8 cellular contexts compared by ENCODE assay signal in genomic region chr12:575129-575502, GRCh38.
DNase-seq lines count a peak whose midpoint lies in the region; ATAC-seq, FAIRE-seq and TF ChIP-seq lines count a peak whose summit lies in the region.
"Had no signal": no experiment of that assay in that cellular context is flagged by ENCODE, and none has a peak within 500 bp of the region (broad histone marks: within the 10 kb centered on the region; RNA-seq: fewer than 3 reads in every experiment).

No MANE protein-coding gene starts in this region.

- H3K36me3 ChIP-seq in Loucy (ENCODE audit: insufficient read depth, low read length), result no peaks in the 10 kb centered on the region
- H3K36me3 ChIP-seq in astrocyte (ENCODE audit: insufficient read depth, low read length), result no peaks in the 10 kb centered on the region
- H3K36me3 ChIP-seq in keratinocyte (ENCODE audit: control insufficient read depth in 2 of 2, extremely low read depth in 1 of 2, insufficient read depth in 2 of 2, low read length in 2 of 2), result no peaks in the 10 kb centered on the region
- no peaks in the 10 kb centered on the region for H3K36me3 ChIP-seq in stomach

- H3K79me2 ChIP-seq in Loucy (ENCODE audit: insufficient read depth, low read length), result peaks cover 14% of the 10 kb centered on the region; the same call in 1 of the 2 replicates
- no peaks in the 10 kb centered on the region for H3K79me2 ChIP-seq in astrocyte (ENCODE audit: insufficient read depth, low read length)
- H3K79me2 ChIP-seq in keratinocyte (ENCODE audit: control insufficient read depth, insufficient read depth, low read length), result no peaks in the 10 kb centered on the region

- H3K9me1 ChIP-seq in keratinocyte (ENCODE audit: control insufficient read depth, extremely low read depth, insufficient read depth, low read length), result no peaks in the 10 kb centered on the region

- H3K9ac ChIP-seq in Loucy (ENCODE audit: low read depth, low read length, poor library complexity, severe bottlenecking) (peak overlapping the region; percentile 81), astrocyte (ENCODE audit: low read length) (no peak overlapping the region), keratinocyte (ENCODE audit: control insufficient read depth, extremely low read depth, insufficient read depth, low read length) (peak overlapping the region; percentile 75)

- H3K27ac ChIP-seq in astrocyte (ENCODE audit: low read depth, low read length), result no peak overlapping the region
- peak overlapping the region; percentile 83 for H3K27ac ChIP-seq in keratinocyte (ENCODE audit: control insufficient read depth, insufficient read depth, low read length)
- peak overlapping the region in 4 of 5 donors; percentile 59 to 80 (median 64) for H3K27ac ChIP-seq in stomach

- FAIRE-seq in astrocyte (lab: Jason Lieb, UNC), result no peak
- peak; percentile 63 for FAIRE-seq in keratinocyte (lab: Jason Lieb, UNC)

- no peaks in the 10 kb centered on the region for H3K9me2 ChIP-seq in Loucy (replicated peaks; ENCODE audit: low read depth, low read length)

- peaks cover 6% of the 10 kb centered on the region for H3K27me3 Mint-ChIP-seq in astrocyte (ENCODE audit: low read depth, unreplicated experiment)

- intact Hi-C loops in stomach (cut with DNase I; ENCODE audit: low total_unique reads), result loop anchor here (10.0 kb wide), 2 partner anchors 60 to 240 kb away; no protein-coding TSS in a partner anchor

- ATAC-seq in GM18520 (IDR thresholded peaks at IDR 0.05; ENCODE audit: unreplicated experiment), result no peak
- no peak for ATAC-seq in GM21786 (IDR thresholded peaks at IDR 0.05; ENCODE audit: unreplicated experiment)

- H4K20me1 ChIP-seq in Loucy (ENCODE audit: insufficient read depth, low read length, poor library complexity, severe bottlenecking) (no peaks in the 10 kb centered on the region), astrocyte (ENCODE audit: insufficient read depth, low read length) (no peaks in the 10 kb centered on the region), keratinocyte (ENCODE audit: control insufficient read depth, extremely low read depth, insufficient read depth, low read length) (no peaks in the 10 kb centered on the region)

- H3K4me3 Mint-ChIP-seq in astrocyte (ENCODE audit: unreplicated experiment), result no peak overlapping the region

- TF ChIP-seq EP300 in stomach (IDR thresholded peaks at IDR 0.05), result no peak

- 88 to 92% (median 90%) methylated on average over 7 of the region's 7 CpGs for WGBS in stomach, 5 donors

- H3K4me1 ChIP-seq in Loucy (ENCODE audit: insufficient read depth, low read length, poor library complexity, severe bottlenecking), result peaks cover 33% of the 10 kb centered on the region
- peaks cover 22% of the 10 kb centered on the region for H3K4me1 ChIP-seq in astrocyte (ENCODE audit: insufficient read depth, low read length)
- H3K4me1 ChIP-seq in keratinocyte (ENCODE audit: control insufficient read depth, extremely low read depth, insufficient read depth, low read length), result peaks cover 54% of the 10 kb centered on the region
- H3K4me1 ChIP-seq in stomach, result peaks cover 23 to 66% (median 49%) of the 10 kb centered on the region in 4 donors

- no peak overlapping the region for H2AFZ ChIP-seq in Loucy (ENCODE audit: low read length)
- peak overlapping the region; percentile 19 for H2AFZ ChIP-seq in astrocyte (ENCODE audit: low read depth, low read length)
- peak overlapping the region; percentile 81 for H2AFZ ChIP-seq in keratinocyte (ENCODE audit: control insufficient read depth, low read length)

- DNase-seq in astrocyte (ENCODE audit: low read depth), result no peak
- DNase-seq in keratinocyte (ENCODE audit: low read depth, low spot score), result no peak
- peak; percentile 26 for DNase-seq in stomach
- DNase-seq in NCI-H1930 (lab: John Stamatoyannopoulos, UW), result no peak
- DNase-seq: activated naive CD4-positive, alpha-beta T cell had no signal

- H3F3A ChIP-seq in Loucy (ENCODE audit: low read depth), result peaks cover 3% of the 10 kb centered on the region; the same call in 1 of the 2 replicates

- H3K27me3 ChIP-seq in Loucy (ENCODE audit: insufficient read depth, low read length, poor library complexity, severe bottlenecking), result no peaks in the 10 kb centered on the region
- H3K27me3 ChIP-seq in astrocyte (ENCODE audit: insufficient read depth, low read length), result no peaks in the 10 kb centered on the region
- no peaks in the 10 kb centered on the region for H3K27me3 ChIP-seq in keratinocyte (ENCODE audit: control insufficient read depth, extremely low read depth, insufficient read depth, low read length)
- no peaks in the 10 kb centered on the region for H3K27me3 ChIP-seq in stomach

- TF ChIP-seq CTCF in Loucy (conservative IDR thresholded peaks at IDR 0.05; ENCODE audit: low read length) (no peak), astrocyte (IDR thresholded peaks at IDR 0.05; ENCODE audit: insufficient read depth, low read depth, low read length) (no peak), keratinocyte (optimal IDR thresholded peaks at IDR 0.05 in 1 of 3, IDR thresholded peaks at IDR 0.05 in 1 of 3, conservative IDR thresholded peaks at IDR 0.05 in 1 of 3; ENCODE audit: extremely low read depth in 1 of 3, insufficient read depth in 2 of 3, low read length in 3 of 3) (no peak), stomach (IDR thresholded peaks at IDR 0.05) (no peak)

- H3K9me3 Mint-ChIP-seq in astrocyte (ENCODE audit: unreplicated experiment), result peaks cover 8% of the 10 kb centered on the region

- H3K27ac Mint-ChIP-seq in astrocyte (ENCODE audit: unreplicated experiment), result peak overlapping the region; percentile 29

- H3K9me3 ChIP-seq in Loucy (ENCODE audit: insufficient read depth, low read depth, low read length) (no peaks in the 10 kb centered on the region), astrocyte (ENCODE audit: insufficient read depth, low read depth, low read length) (no peaks in the 10 kb centered on the region), keratinocyte (ENCODE audit: control insufficient read depth, low read depth, low read length) (no peaks in the 10 kb centered on the region), stomach (no peaks in the 10 kb centered on the region)

- H3K4me3 ChIP-seq in Loucy (ENCODE audit: low read length, poor library complexity, severe bottlenecking), result no peak overlapping the region
- no peak overlapping the region for H3K4me3 ChIP-seq in astrocyte (ENCODE audit: insufficient read depth, low read depth, low read length)
- H3K4me3 ChIP-seq in keratinocyte (ENCODE audit: control insufficient read depth in 2 of 3, extremely low read depth in 1 of 3, insufficient read depth in 2 of 3, low read depth in 1 of 3, low read length in 3 of 3), result no peak overlapping the region
- H3K4me3 ChIP-seq in stomach, result no peak overlapping the region

- no peak overlapping the region for H3K4me2 ChIP-seq in Loucy (ENCODE audit: low read depth, low read length, poor library complexity, severe bottlenecking)
- H3K4me2 ChIP-seq in astrocyte (ENCODE audit: low read length), result no peak overlapping the region
- peak overlapping the region; percentile 71 for H3K4me2 ChIP-seq in keratinocyte (ENCODE audit: control insufficient read depth, extremely low read depth, insufficient read depth, low read depth, low read length)

- H3K36me3 Mint-ChIP-seq in astrocyte (ENCODE audit: low read depth, unreplicated experiment), result no peaks in the 10 kb centered on the region

- TF ChIP-seq POLR2A in stomach (IDR thresholded peaks at IDR 0.05), result no peak

- peaks cover 22% of the 10 kb centered on the region for H3K4me1 Mint-ChIP-seq in astrocyte (ENCODE audit: low read depth, unreplicated experiment)

- dilution Hi-C loops in keratinocyte (cut with MboI; ENCODE audit: extremely low pct_ligation_motif_present, low sequenced_read_pairs), result no loop called here
